13 cellular contexts compared by ENCODE assay signal in the genomic region with DNA sequence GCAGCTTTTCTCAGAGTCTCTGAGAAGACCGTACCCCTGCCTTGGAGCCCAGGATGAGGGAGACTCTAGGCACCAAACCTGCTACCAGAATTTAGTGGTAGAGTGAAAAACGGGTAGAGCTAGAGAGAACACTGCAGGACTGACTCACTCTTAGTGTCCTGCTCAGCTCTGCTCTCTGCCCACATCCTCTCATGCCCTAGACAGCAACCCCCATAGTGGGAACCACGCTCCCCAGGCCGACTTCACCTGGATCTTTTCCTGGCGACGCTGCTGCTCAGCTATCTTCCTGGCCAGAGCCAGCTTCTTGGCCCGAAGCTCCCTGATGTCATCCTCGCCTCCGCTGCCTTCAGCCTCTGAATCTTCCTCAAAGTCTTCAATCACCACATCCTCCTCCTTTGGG. TPM values are rescaled to one million over a fixed set of nuclear protein-coding genes. Genes with fewer than 3 reads are reported as not detected.
DNase-seq lines count a peak whose midpoint lies in the region; ATAC-seq and TF ChIP-seq lines count a peak whose summit lies in the region.
"Had no signal": no experiment of that assay in that cellular context is flagged by ENCODE, and none has a peak within 500 bp of the region (broad histone marks: within the 10 kb centered on the region; RNA-seq: fewer than 3 reads in every experiment).

No MANE protein-coding gene starts in this region.

- H3K27ac Mint-ChIP-seq in CD4-positive, alpha-beta memory T cell: peak overlapping the region in 4 of 7 donors; percentile 22 to 70 (median 50)
- H3K27ac Mint-ChIP-seq in chondrocyte (ENCODE audit: unreplicated experiment) (peak overlapping the region; percentile 49), nephron (peak overlapping the region; percentile 98 to 99 (median 99))

- no peak overlapping the region for H3K27ac ChIP-seq in CD4-positive, alpha-beta memory T cell (ENCODE audit: low read depth, low read length)

- intact Hi-C loops in CD4-positive, alpha-beta memory T cell (cut with micrococcal nuclease): loop anchor here (10.0 kb wide), 1 partner anchor 63 kb away; no protein-coding TSS in a partner anchor

- POLR2A ChIA-PET in CD4-positive, alpha-beta memory T cell (lab: Charles Lee; ENCODE audit: partially characterized antibody): interaction anchor here (0.8 to 1.7 kb wide), 2 partner anchors 133 to 163 kb away, joined by 3 to 5 read pairs; no protein-coding TSS in a partner anchor

- peaks cover 33% of the 10 kb centered on the region for H3K36me3 ChIP-seq in CD4-positive, alpha-beta memory T cell (ENCODE audit: insufficient read depth, low read length)

- H3K4me3 Mint-ChIP-seq in CD4-positive, alpha-beta memory T cell: peak overlapping the region in 1 of 8 donors; percentile 35
- H3K4me3 Mint-ChIP-seq in chondrocyte (ENCODE audit: unreplicated experiment): no peak overlapping the region
- H3K4me3 Mint-ChIP-seq in nephron: no peak overlapping the region

- no peak overlapping the region for H3K4me3 ChIP-seq in CD4-positive, alpha-beta memory T cell (ENCODE audit: low read length in 2 of 2)

- no peaks in the 10 kb centered on the region for H3K9me3 Mint-ChIP-seq in CD4-positive, alpha-beta memory T cell
- H3K9me3 Mint-ChIP-seq in chondrocyte (ENCODE audit: low read depth) (no peaks in the 10 kb centered on the region), nephron (no peaks in the 10 kb centered on the region)

- peaks cover 7% of the 10 kb centered on the region for H3K4me1 ChIP-seq in CD4-positive, alpha-beta memory T cell (ENCODE audit: insufficient read depth, low read length)

- H3K36me3 Mint-ChIP-seq in CD4-positive, alpha-beta memory T cell: peaks cover 62 to 79% of the 10 kb centered on the region in 2 donors
- H3K36me3 Mint-ChIP-seq in chondrocyte (ENCODE audit: low read depth): peaks cover 26% of the 10 kb centered on the region
- peaks cover 47% of the 10 kb centered on the region for H3K36me3 Mint-ChIP-seq in nephron (ENCODE audit: low read depth)

- no peaks in the 10 kb centered on the region for H3K27me3 ChIP-seq in CD4-positive, alpha-beta memory T cell (ENCODE audit: insufficient read depth, low read length)

- H3K27me3 Mint-ChIP-seq in CD4-positive, alpha-beta memory T cell: peaks cover 0 to 1% of the 10 kb centered on the region in 2 donors
- H3K27me3 Mint-ChIP-seq in chondrocyte (ENCODE audit: low read depth) (no peaks in the 10 kb centered on the region), nephron (ENCODE audit: low read depth) (no peaks in the 10 kb centered on the region)

- CTCF ChIA-PET in CD4-positive, alpha-beta memory T cell (lab: Charles Lee; ENCODE audit: partially characterized antibody): interaction anchor here (2.2 to 2.7 kb wide), 2 partner anchors 23 to 163 kb away, joined by 5 to 10 read pairs; no protein-coding TSS in a partner anchor

- H3K4me1 Mint-ChIP-seq in CD4-positive, alpha-beta memory T cell: peaks cover 2 to 16% (median 15%) of the 10 kb centered on the region in 4 donors
- H3K4me1 Mint-ChIP-seq in chondrocyte (ENCODE audit: low read depth) (peaks cover 34% of the 10 kb centered on the region), nephron (peaks cover 70% of the 10 kb centered on the region)

- TF ChIP-seq CTCF in chondrocyte (IDR thresholded peaks at IDR 0.05): no peak
- TF ChIP-seq CTCF in nephron (IDR thresholded peaks at IDR 0.05; ENCODE audit: unreplicated experiment in 3 of 3): no peak

- H3K9me3 ChIP-seq in CD4-positive, alpha-beta memory T cell (ENCODE audit: control insufficient read depth in 1 of 2, low read length in 2 of 2): no peaks in the 10 kb centered on the region
- H3K9me3 ChIP-seq: Caco-2 had no signal

- no peak for DNase-seq in CD4-positive, alpha-beta memory T cell
- peak; percentile 86 for DNase-seq in M059J (ENCODE audit: low read depth)
- DNase-seq in chondrocyte (ENCODE audit: low spot score): no peak
- DNase-seq in cerebellar cortex (ENCODE audit: low spot score): no peak
- no peak for DNase-seq in OCI-M1 (lab: John Stamatoyannopoulos, UW)
- no peak for DNase-seq in RPMI8226
- DNase-seq: Caco-2; effector CD8-positive, alpha-beta T cell; NCI-H1048; NCI-H446; stimulated activated CD8-positive, alpha-beta memory T cell treated with anti-CD3 and anti-CD28 coated beads, Interleukin-4, amount 100 ng/mL, for 48 hours had no signal

- ATAC-seq in GM18520 (IDR thresholded peaks at IDR 0.05; ENCODE audit: unreplicated experiment): no peak

RNA-seq across cellular contexts. Expression of gene HIC1, which starts 26.7 kb away (rescaled TPM):
- 1 to 10 TPM; 4.9 to 5.2 TPM for total RNA-seq in CD4-positive, alpha-beta memory T cell
- polyA plus RNA-seq in CD4-positive, alpha-beta memory T cell: 1 to 10 TPM in 1 of 2 donors, under 1 TPM in 1; 0.39 to 1.6 TPM
- total RNA-seq in M059J (2014; rRNA removed; shearing (Covaris generic)): 2.2 and 3.7 TPM in 2 replicates
- 3.3 to 9.0 TPM (median 8.8 TPM) in 3 replicates for total RNA-seq in chondrocyte

RNA-seq across cellular contexts. Expression of gene OVCA2, which starts 39.7 kb away (rescaled TPM):
- total RNA-seq in CD4-positive, alpha-beta memory T cell: 10 to 100 TPM; 27.9 to 36.7 TPM
- polyA plus RNA-seq in CD4-positive, alpha-beta memory T cell: 10 to 100 TPM; 49.6 to 90.3 TPM
- total RNA-seq in M059J (2014; rRNA removed; shearing (Covaris generic)): 18.9 and 24.0 TPM in 2 replicates
- total RNA-seq in chondrocyte: 26.6 to 30.2 TPM (median 30.1 TPM) in 3 replicates

RNA-seq across cellular contexts. Expression of gene DPH1, which starts 51.6 kb away (rescaled TPM):
- total RNA-seq in CD4-positive, alpha-beta memory T cell: 10 to 100 TPM; 76.6 to 95.8 TPM
- polyA plus RNA-seq in CD4-positive, alpha-beta memory T cell: 10 to 100 TPM; 30.8 to 39.8 TPM
- total RNA-seq in M059J (2014; rRNA removed; shearing (Covaris generic)): 28.0 and 29.5 TPM in 2 replicates
- 29.4 to 43.1 TPM (median 31.3 TPM) in 3 replicates for total RNA-seq in chondrocyte

RNA-seq across cellular contexts. Expression of gene RTN4RL1, which starts 56.4 kb away (rescaled TPM):
- under 1 TPM; 0.30 to 0.47 TPM for total RNA-seq in CD4-positive, alpha-beta memory T cell
- polyA plus RNA-seq in CD4-positive, alpha-beta memory T cell: 1 to 10 TPM in 1 of 2 donors, under 1 TPM in 1; 0.27 to 2.0 TPM
- total RNA-seq in M059J (2014; rRNA removed; shearing (Covaris generic)): 0.12 and 0.67 TPM in 2 replicates
- total RNA-seq in chondrocyte: 0.47 to 0.95 TPM (median 0.68 TPM) in 3 replicates

Comparison
In these comparisons a context has a peak if more than half of its experiments do, and no peak if none do; other contexts are left out.
1. H3K27ac Mint-ChIP-seq: peak in every context shown above with its lines; median percentile 99 in nephron; 50 in CD4-positive, alpha-beta memory T cell; 49 in chondrocyte.